In the genomic region with DNA sequence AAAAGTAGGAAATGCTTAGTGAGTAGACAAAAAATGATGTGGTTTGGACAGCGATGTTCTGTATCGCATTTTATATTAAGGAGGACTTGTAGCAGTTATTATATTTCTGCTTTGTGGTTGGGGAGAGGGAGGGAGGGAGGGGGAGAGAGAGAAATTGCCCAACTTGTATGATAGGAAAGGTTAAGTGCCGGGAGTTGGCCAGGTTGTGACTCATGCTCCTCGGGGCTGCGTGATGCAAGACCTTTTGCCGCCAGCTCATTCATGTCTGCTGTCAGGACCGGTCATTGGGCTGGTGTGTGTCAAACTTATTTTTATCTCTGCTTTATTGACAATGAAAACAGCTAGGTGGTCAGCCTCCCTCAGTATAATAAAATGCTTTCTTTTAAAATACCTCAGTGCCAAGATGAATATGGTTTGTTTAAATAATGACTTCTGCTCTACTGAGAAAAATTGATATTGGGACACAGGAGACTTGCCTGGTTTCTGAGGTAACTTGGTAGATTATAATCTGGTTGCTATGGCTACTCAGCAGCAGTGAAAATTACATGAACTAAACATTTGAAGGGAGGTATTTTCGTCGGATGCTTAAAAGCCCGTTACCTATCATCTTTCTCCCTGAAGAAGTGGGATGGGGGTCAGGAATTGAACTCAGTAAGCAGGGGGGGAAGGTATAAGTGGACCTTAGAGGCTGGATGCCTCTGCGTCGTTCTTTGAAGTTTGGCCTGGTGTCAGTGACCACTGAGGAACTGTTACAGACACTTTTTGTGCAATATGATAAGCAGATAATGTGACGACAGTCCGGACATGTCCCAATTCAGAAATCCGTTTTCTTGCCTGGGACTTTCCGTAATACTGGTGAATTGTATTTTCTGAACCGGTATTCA, we compare ENCODE assay signal across 8 cellular contexts.
A peak's percentile ranks its signal among the peaks of the same experiment; 100 is the strongest.
DNase-seq lines count a peak whose midpoint lies in the region; ATAC-seq, FAIRE-seq and TF ChIP-seq lines count a peak whose summit lies in the region.

No MANE protein-coding gene starts in this region.

- no peak for TF ChIP-seq POLR2A in GM12892 (IDR thresholded peaks at IDR 0.05; ENCODE audit: low read depth, low read length)

- H3K9ac ChIP-seq in fibroblast of lung (ENCODE audit: insufficient read depth, low read length), result peak overlapping the region; percentile 21

- peaks cover 48% of the 10 kb centered on the region for H3K79me2 ChIP-seq in fibroblast of lung (ENCODE audit: control insufficient read depth, insufficient read depth, low read length)
- peaks cover 91% of the 10 kb centered on the region for H3K79me2 ChIP-seq in osteoblast (ENCODE audit: insufficient read depth, low read length)

- H2AFZ ChIP-seq in fibroblast of lung (ENCODE audit: low read length) (no peak overlapping the region), osteoblast (ENCODE audit: low read length) (no peak overlapping the region)

- no peak for FAIRE-seq in GM12892 (lab: Jason Lieb, UNC)

- H3K9me3 ChIP-seq in fibroblast of lung (ENCODE audit: control insufficient read depth, insufficient read depth, low read depth, low read length), result no peaks in the 10 kb centered on the region
- H3K9me3 ChIP-seq in osteoblast (ENCODE audit: low read depth, low read length), result no peaks in the 10 kb centered on the region
- no peaks in the 10 kb centered on the region for H3K9me3 ChIP-seq in aorta (ENCODE audit: control insufficient read depth, low read length)

- peak overlapping the region; percentile 55 for H3K4me2 ChIP-seq in fibroblast of lung (ENCODE audit: extremely low read depth, insufficient read depth, low read length)
- peak overlapping the region; percentile 37 for H3K4me2 ChIP-seq in osteoblast (ENCODE audit: insufficient read depth, low read length)

- peak overlapping the region; percentile 81 for H3K27ac Mint-ChIP-seq in activated T-cell treated with anti-CD3 and anti-CD28 coated beads, Interleukin-2, amount 50 U/mL, for 24 hours

- H3K4me3 ChIP-seq in fibroblast of lung (replicated peaks in 1 of 4; ENCODE audit: control extremely low read depth in 1 of 4, insufficient read depth in 1 of 4, low read depth in 3 of 4, low read length in 4 of 4) (no peak overlapping the region), osteoblast (ENCODE audit: insufficient read depth, low read length) (peak overlapping the region; percentile 26), aorta (ENCODE audit: low read length in 2 of 2) (no peak overlapping the region), H7 (ENCODE audit: insufficient read depth, low read depth, low read length) (no peak overlapping the region)

- peaks cover 68% of the 10 kb centered on the region for H3K4me1 Mint-ChIP-seq in activated T-cell treated with anti-CD3 and anti-CD28 coated beads, Interleukin-2, amount 50 U/mL, for 24 hours (ENCODE audit: low read depth)

- no peaks in the 10 kb centered on the region for H3K27me3 ChIP-seq in fibroblast of lung (ENCODE audit: control insufficient read depth, insufficient read depth, low read length)
- H3K27me3 ChIP-seq in osteoblast (ENCODE audit: insufficient read depth, low read length), result no peaks in the 10 kb centered on the region
- H3K27me3 ChIP-seq in aorta (ENCODE audit: control insufficient read depth in 1 of 2, insufficient read depth in 2 of 2, low read length in 1 of 2), result no peaks in the 10 kb centered on the region
- no peaks in the 10 kb centered on the region for H3K27me3 ChIP-seq in H7 (ENCODE audit: control insufficient read depth, insufficient read depth, low read length)

- H4K20me1 ChIP-seq in fibroblast of lung (ENCODE audit: control insufficient read depth, extremely low read depth, insufficient read depth, low read length) (no peaks in the 10 kb centered on the region), osteoblast (ENCODE audit: insufficient read depth, low read length) (peaks cover 31% of the 10 kb centered on the region)

- peaks cover 30% of the 10 kb centered on the region for H3K4me1 ChIP-seq in fibroblast of lung (ENCODE audit: control insufficient read depth, extremely low read depth, insufficient read depth, low read length)
- peaks cover 65% of the 10 kb centered on the region for H3K4me1 ChIP-seq in osteoblast (ENCODE audit: insufficient read depth, low read length)
- H3K4me1 ChIP-seq in aorta (ENCODE audit: control insufficient read depth in 1 of 2, insufficient read depth in 2 of 2, low read length in 2 of 2), result peaks cover 8 to 10% of the 10 kb centered on the region in 2 donors

- peak overlapping the region; percentile 34 for H3K4me3 Mint-ChIP-seq in activated T-cell treated with anti-CD3 and anti-CD28 coated beads, Interleukin-2, amount 50 U/mL, for 24 hours

- ATAC-seq in aorta (ENCODE audit: low FRiP score), result peak; percentile 92

- intact Hi-C loops in aorta (cut with DNase I), result loop anchor here in 1 of 2 donors (1.0 kb wide), 1 partner anchor 90 kb away; no protein-coding TSS in a partner anchor

- H3K36me3 ChIP-seq in fibroblast of lung (ENCODE audit: control insufficient read depth, insufficient read depth, low read length), result no peaks in the 10 kb centered on the region
- H3K36me3 ChIP-seq in osteoblast (ENCODE audit: insufficient read depth, low read length), result peaks cover 25% of the 10 kb centered on the region
- H3K36me3 ChIP-seq in aorta (ENCODE audit: control insufficient read depth in 1 of 2, insufficient read depth in 2 of 2, low read length in 1 of 2), result no peaks in the 10 kb centered on the region
- no peaks in the 10 kb centered on the region for H3K36me3 ChIP-seq in H7 (replicated peaks; ENCODE audit: control insufficient read depth, insufficient read depth, low read length)

- H3K36me3 Mint-ChIP-seq in activated T-cell treated with anti-CD3 and anti-CD28 coated beads, Interleukin-2, amount 50 U/mL, for 24 hours (ENCODE audit: low read depth), result peaks cover 27% of the 10 kb centered on the region

- H3K27me3 Mint-ChIP-seq in activated T-cell treated with anti-CD3 and anti-CD28 coated beads, Interleukin-2, amount 50 U/mL, for 24 hours, result no peaks in the 10 kb centered on the region

- WGBS in aorta, 2 donors, result 13 to 16% methylated on average over 17 of the region's 17 CpGs

- H3K9me3 Mint-ChIP-seq in activated T-cell treated with anti-CD3 and anti-CD28 coated beads, Interleukin-2, amount 50 U/mL, for 24 hours, result no peaks in the 10 kb centered on the region

- peak overlapping the region; percentile 75 for H3K27ac ChIP-seq in fibroblast of lung (ENCODE audit: insufficient read depth, low read length)
- peak overlapping the region; percentile 99 for H3K27ac ChIP-seq in osteoblast (ENCODE audit: low read depth, low read length)
- H3K27ac ChIP-seq in aorta (ENCODE audit: low read depth in 1 of 2, low read length in 2 of 2), result peak overlapping the region; percentile 91 to 96

- no peak for TF ChIP-seq CTCF in fibroblast of lung (conservative IDR thresholded peaks at IDR 0.05 in 1 of 2, IDR thresholded peaks at IDR 0.05 in 1 of 2; ENCODE audit: low read depth in 1 of 2, low read length in 2 of 2)
- no peak for TF ChIP-seq CTCF in osteoblast (IDR thresholded peaks at IDR 0.05; ENCODE audit: extremely low read depth, low read depth, low read length)

- DNase-seq in ELF-1 (ENCODE audit: low read depth, low spot score) (peak; percentile 83), NOMO-1 treated with DMSO at 0.1 percent for 48 hours (lab: John Stamatoyannopoulos, UW; ENCODE audit: unreplicated experiment) (peak; percentile 100), fibroblast of lung (ENCODE audit: low read depth in 2 of 2) (peak; percentile 99 to 100), osteoblast (ENCODE audit: insufficient read length, low spot score, missing footprints) (peak; percentile 87), aorta (peak; percentile 95 to 96), GM12892 (ENCODE audit: insufficient read length) (no peak), H7 (no peak)
- DNase-seq in activated T-cell treated with anti-CD3 and anti-CD28 coated beads, Interleukin-2, amount 50 U/mL, for 24 hours, result peak; percentile 49

Comparison
In these comparisons a context has a peak if more than half of its experiments do, and no peak if none do; other contexts are left out.
1. DNase-seq: peak in ELF-1 (single experiment), NOMO-1 treated with DMSO at 0.1 percent for 48 hours (single experiment), activated T-cell treated with anti-CD3 and anti-CD28 coated beads, Interleukin-2, amount 50 U/mL, for 24 hours (single experiment), fibroblast of lung (2 of 2), osteoblast (single experiment) and aorta (2 of 2); none in GM12892 (single experiment) and H7 (single experiment).
2. Peak in every context shown above with its lines, with median percentiles within 50 percentile points of each other: H3K27ac ChIP-seq.